ENCODE assay signal across 8 cellular contexts in the genomic region with DNA sequence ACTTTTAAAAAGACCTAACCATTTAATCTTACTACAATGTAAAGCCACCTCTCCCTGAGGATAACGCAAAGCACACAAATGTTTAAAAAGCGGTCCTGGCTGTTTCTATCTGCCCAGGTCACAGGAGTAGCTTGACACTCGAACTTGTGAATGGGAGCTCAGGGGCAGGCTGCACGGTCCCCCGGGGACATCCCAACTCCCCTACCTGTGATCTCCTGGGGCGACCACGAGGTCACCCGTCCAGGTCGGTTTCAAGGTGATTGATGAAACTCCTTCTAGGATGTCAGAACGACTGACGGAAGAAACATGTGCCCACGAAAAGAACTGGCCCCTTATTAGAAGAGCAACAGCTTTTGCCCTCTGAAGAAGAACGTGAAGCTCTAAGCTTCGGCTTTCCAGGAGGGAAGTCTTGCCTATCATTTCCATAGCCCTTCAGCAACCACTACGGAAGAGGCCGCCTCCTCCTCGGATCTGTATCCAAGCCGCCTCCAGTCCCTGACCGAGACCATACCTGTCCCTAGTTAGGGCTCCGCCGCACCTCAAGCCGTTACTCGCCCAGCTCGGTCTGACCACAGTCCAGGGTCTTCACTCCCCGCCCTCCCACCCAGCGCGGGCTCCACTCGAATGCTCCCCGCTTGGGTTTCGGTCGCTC. TPM values are rescaled to one million over a fixed set of nuclear protein-coding genes. Genes with fewer than 3 reads are reported as not detected.
DNase-seq lines count a peak whose midpoint lies in the region; ATAC-seq, FAIRE-seq and TF ChIP-seq lines count a peak whose summit lies in the region.

No MANE protein-coding gene starts in this region.

- no peak for TF ChIP-seq POLR2A in prostate gland (IDR thresholded peaks at IDR 0.05)

- in situ Hi-C loops in KBM-7 (cut with MboI; ENCODE audit: low pct_unique_long_range_greater_than_20kb, low sequenced_read_pairs), result no loop called here

- H3K4me1 ChIP-seq in prostate gland (replicated peaks), result no peaks in the 10 kb centered on the region

- H3K4me3 Mint-ChIP-seq in activated T-cell treated with anti-CD3 and anti-CD28 coated beads, Interleukin-2, amount 50 U/mL, for 4 hours, result peak overlapping the region; percentile 100

- no peak for TF ChIP-seq CTCF in foreskin fibroblast (IDR thresholded peaks at IDR 0.05; ENCODE audit: low read depth, low read length)
- no peak for TF ChIP-seq CTCF in prostate gland (IDR thresholded peaks at IDR 0.05)

- intact Hi-C loops in prostate gland (cut with DNase I), result no loop called here

- H3K4me3 ChIP-seq in foreskin fibroblast (ENCODE audit: low read depth in 1 of 2, low read length in 2 of 2), result peak overlapping the region; percentile 69 to 99
- peak overlapping the region; percentile 86 to 93 for H3K4me3 ChIP-seq in prostate gland

- WGBS in prostate gland, result under 1% methylated on average over 31 of the region's 31 CpGs

- H3K36me3 Mint-ChIP-seq in activated T-cell treated with anti-CD3 and anti-CD28 coated beads, Interleukin-2, amount 50 U/mL, for 4 hours (ENCODE audit: insufficient read depth), result peaks cover 34% of the 10 kb centered on the region

- ATAC-seq in GM18868 (IDR thresholded peaks at IDR 0.05; ENCODE audit: unreplicated experiment), result peak; percentile 0
- no peak for ATAC-seq in activated T-cell treated with anti-CD3 and anti-CD28 coated beads, Interleukin-2, amount 50 U/mL, for 4 hours

- no peak for FAIRE-seq in GM19239 (lab: Jason Lieb, UNC)

- DNase-seq in KBM-7, result peak; percentile 35
- peak; percentile 8 for DNase-seq in activated T-cell treated with anti-CD3 and anti-CD28 coated beads, Interleukin-2, amount 50 U/mL, for 4 hours
- DNase-seq in foreskin fibroblast, result peak in 1 of 2 donors; percentile 30
- no peak for DNase-seq in prostate gland (ENCODE audit: low spot score)
- no peak for DNase-seq in islet precursor cell
- no peak for DNase-seq in GM19239 (ENCODE audit: insufficient read length, low spot score)
- no peak for DNase-seq in GM19240 (ENCODE audit: insufficient read length, low spot score)

- no peaks in the 10 kb centered on the region for H3K9me3 ChIP-seq in prostate gland

- H3K27me3 ChIP-seq in prostate gland (replicated peaks; ENCODE audit: insufficient read depth), result no peaks in the 10 kb centered on the region

- peaks cover 21% of the 10 kb centered on the region for H3K4me1 Mint-ChIP-seq in activated T-cell treated with anti-CD3 and anti-CD28 coated beads, Interleukin-2, amount 50 U/mL, for 4 hours (ENCODE audit: low read depth)

- H3K27ac ChIP-seq in prostate gland, result peak overlapping the region; percentile 87 to 89

- H3K9me3 Mint-ChIP-seq in activated T-cell treated with anti-CD3 and anti-CD28 coated beads, Interleukin-2, amount 50 U/mL, for 4 hours, result no peaks in the 10 kb centered on the region

- H3K36me3 ChIP-seq in prostate gland, result no peaks in the 10 kb centered on the region

- H3K27me3 Mint-ChIP-seq in activated T-cell treated with anti-CD3 and anti-CD28 coated beads, Interleukin-2, amount 50 U/mL, for 4 hours (ENCODE audit: low read depth), result no peaks in the 10 kb centered on the region

RNA-seq across cellular contexts. Expression of gene CYCS, which starts 0.4 kb away (rescaled TPM):
- 100 to 1,000 TPM; 373 to 418 (median 394) TPM for total RNA-seq in activated T-cell treated with anti-CD3 and anti-CD28 coated beads, Interleukin-2, amount 50 U/mL, for 4 hours
- 10 to 100 TPM; 36.3 to 36.6 TPM for total RNA-seq in prostate gland

Comparison
In these comparisons a context has a peak if more than half of its experiments do, and no peak if none do; other contexts are left out.
1. DNase-seq: peak in KBM-7 (single experiment) and activated T-cell treated with anti-CD3 and anti-CD28 coated beads, Interleukin-2, amount 50 U/mL, for 4 hours (single experiment); none in prostate gland (single experiment), islet precursor cell (single experiment), GM19239 (single experiment) and GM19240 (single experiment).
2. RNA of gene CYCS, which starts 0.4 kb away (total RNA-seq): 373 to 418 TPM in activated T-cell treated with anti-CD3 and anti-CD28 coated beads, Interleukin-2, amount 50 U/mL, for 4 hours; 36.3 to 36.6 TPM in prostate gland; every median in the first group is over 4 times any median in the second.